ENCODE assay signal across 19 cellular contexts in genomic region chr2:85697716-85698115, GRCh38. TPM values are rescaled to one million over a fixed set of nuclear protein-coding genes. Genes with fewer than 3 reads are reported as not detected.
DNase-seq lines count a peak whose midpoint lies in the region; ATAC-seq and TF ChIP-seq lines count a peak whose summit lies in the region.
"Had no signal": no experiment of that assay in that cellular context is flagged by ENCODE, and none has a peak within 500 bp of the region (broad histone marks: within the 10 kb centered on the region; RNA-seq: fewer than 3 reads in every experiment).

No MANE protein-coding gene starts in this region.

- no peak overlapping the region for H3K23ac ChIP-seq in neuronal stem cell (ENCODE audit: low read depth, low read length, poor library complexity)

- no peak overlapping the region for H2BK12ac ChIP-seq in neuronal stem cell (ENCODE audit: low read length)

- CTCF ChIA-PET in activated CD8-positive, alpha-beta T cell treated with anti-CD3 and anti-CD28 coated beads, Interleukin-2, amount 10 ng/mL, durations not matched to agents 7 days and 5 days (lab: Charles Lee): interaction anchor here (0.8 to 9.8 kb wide), 8 partner anchors 9 to 60 kb away, joined by 3 to 102 read pairs (median 4); no protein-coding TSS in a partner anchor
- CTCF ChIA-PET in activated CD8-positive, alpha-beta T cell treated with anti-CD3 and anti-CD28 coated beads for 36 hours (lab: Charles Lee): interaction anchor here (1.3 to 3.4 kb wide), 5 partner anchors 9 to 60 kb away, joined by 5 to 27 read pairs (median 9); no protein-coding TSS in a partner anchor
- CTCF ChIA-PET in HEK293 (lab: Yijun Ruan, JAX): interaction anchor here (0.5 to 6.2 kb wide), 2 partner anchors 9 to 146 kb away, joined by 3 to 54 read pairs; no protein-coding TSS in a partner anchor

- H3K14ac ChIP-seq in neuronal stem cell (ENCODE audit: low read length): no peak overlapping the region

- H3K27ac ChIP-seq in HEK293 (ENCODE audit: extremely low read depth, low read depth, low read length) (no peak overlapping the region), neuronal stem cell (replicated peaks; ENCODE audit: low read length) (no peak overlapping the region)
- H3K27ac ChIP-seq: PC-9, SJCRH30 had no signal

- intact Hi-C loops in activated CD8-positive, alpha-beta T cell treated with anti-CD3 and anti-CD28 coated beads for 36 hours (cut with micrococcal nuclease): no loop called here
- intact Hi-C loops in dendritic cell treated with granulocyte-macrophage colony-stimulating factor and Interleukin-4, amounts not matched to agents 40 ng/mL and 50 ng/mL, for 4 days (cut with micrococcal nuclease): no loop called here

- H2AK5ac ChIP-seq in neuronal stem cell (ENCODE audit: low read depth, low read length): no peak overlapping the region

- H2BK15ac ChIP-seq in neuronal stem cell (ENCODE audit: low read length): no peak overlapping the region

- H3K79me1 ChIP-seq in neuronal stem cell (ENCODE audit: low read depth, low read length): no peaks in the 10 kb centered on the region

- H3K9me3 ChIP-seq in HEK293 (ENCODE audit: control insufficient read depth, insufficient read depth, low read depth, low read length): no peaks in the 10 kb centered on the region
- H3K9me3 ChIP-seq in neuronal stem cell (replicated peaks in 1 of 2; ENCODE audit: control insufficient read depth in 2 of 2, insufficient read depth in 1 of 2, low read depth in 1 of 2, low read length in 2 of 2): no peaks in the 10 kb centered on the region
- H3K9me3 ChIP-seq: Caco-2, SJCRH30 had no signal

- H2BK5ac ChIP-seq in neuronal stem cell (ENCODE audit: low read length): no peak overlapping the region

- H3K4me1 Mint-ChIP-seq in activated CD8-positive, alpha-beta T cell treated with anti-CD3 and anti-CD28 coated beads, Interleukin-2, amount 10 ng/mL, durations not matched to agents 7 days and 5 days (ENCODE audit: low read depth): peaks cover 51% of the 10 kb centered on the region
- H3K4me1 Mint-ChIP-seq in activated CD8-positive, alpha-beta T cell treated with anti-CD3 and anti-CD28 coated beads for 36 hours (ENCODE audit: low read depth): peaks cover 12% of the 10 kb centered on the region
- peaks cover 71% of the 10 kb centered on the region for H3K4me1 Mint-ChIP-seq in dendritic cell treated with granulocyte-macrophage colony-stimulating factor and Interleukin-4, amounts not matched to agents 40 ng/mL and 50 ng/mL, for 4 days (ENCODE audit: low read depth)
- peaks cover 15% of the 10 kb centered on the region for H3K4me1 Mint-ChIP-seq in activated T-cell treated with anti-CD3 and anti-CD28 coated beads, Interleukin-2, amount 50 U/mL, for 4 hours (ENCODE audit: low read depth)

- H3K4ac ChIP-seq in neuronal stem cell (ENCODE audit: low read length): no peak overlapping the region

- H3K9ac ChIP-seq in neuronal stem cell (ENCODE audit: low read depth, low read length, poor library complexity): no peak overlapping the region

- no peaks in the 10 kb centered on the region; the same call in 1 of the 2 replicates for H3K4me1 ChIP-seq in HEK293 (ENCODE audit: control insufficient read depth, insufficient read depth, low read length)
- peaks cover 2 to 4% of the 10 kb centered on the region in 2 donors for H3K4me1 ChIP-seq in neuronal stem cell (ENCODE audit: control insufficient read depth in 2 of 2, insufficient read depth in 1 of 2, low read depth in 1 of 2, low read length in 2 of 2)

- DNase-seq in activated CD8-positive, alpha-beta T cell treated with anti-CD3 and anti-CD28 coated beads, Interleukin-2, amount 10 ng/mL, durations not matched to agents 7 days and 5 days: no peak
- no peak for DNase-seq in activated CD8-positive, alpha-beta T cell treated with anti-CD3 and anti-CD28 coated beads for 36 hours
- DNase-seq in neuronal stem cell (ENCODE audit: low spot score) (no peak), ureter (ENCODE audit: low spot score) (no peak), NCI-H82 treated with DMSO at 0.1 percent for 48 hours (lab: John Stamatoyannopoulos, UW; ENCODE audit: unreplicated experiment) (no peak)
- DNase-seq in activated T-cell treated with anti-CD3 and anti-CD28 coated beads, Interleukin-2, amount 50 U/mL, for 4 hours: no peak
- DNase-seq: C1 segment of cervical spinal cord, Caco-2, EL, NCI-H1417 treated with DMSO at 0.1 percent for 48 hours, NCI-H1930, NCI-H2171, NCI-H446, PC-9, SJCRH30 had no signal

- no peak overlapping the region for H2BK120ac ChIP-seq in neuronal stem cell (ENCODE audit: low read depth, low read length)

- H4K91ac ChIP-seq in neuronal stem cell (ENCODE audit: low read depth, low read length, poor library complexity): no peak overlapping the region

- POLR2A ChIA-PET in activated CD8-positive, alpha-beta T cell treated with anti-CD3 and anti-CD28 coated beads, Interleukin-2, amount 10 ng/mL, durations not matched to agents 7 days and 5 days (lab: Charles Lee): interaction anchor here (1.4 kb wide), 1 partner anchor 13 kb away, joined by 4 read pairs; no protein-coding TSS in a partner anchor
- POLR2A ChIA-PET in activated CD8-positive, alpha-beta T cell treated with anti-CD3 and anti-CD28 coated beads for 36 hours (lab: Charles Lee): interaction anchor here (0.8 kb wide), 1 partner anchor 10 kb away, joined by 3 read pairs; no protein-coding TSS in a partner anchor
- POLR2A ChIA-PET in HEK293 (lab: Yijun Ruan, JAX): interaction anchor here (0.6 kb wide), 1 partner anchor 24 kb away, joined by 3 read pairs; no protein-coding TSS in a partner anchor

- H3K27me3 Mint-ChIP-seq in activated CD8-positive, alpha-beta T cell treated with anti-CD3 and anti-CD28 coated beads, Interleukin-2, amount 10 ng/mL, durations not matched to agents 7 days and 5 days (ENCODE audit: low read depth): peaks cover 3% of the 10 kb centered on the region
- no peaks in the 10 kb centered on the region for H3K27me3 Mint-ChIP-seq in activated CD8-positive, alpha-beta T cell treated with anti-CD3 and anti-CD28 coated beads for 36 hours
- H3K27me3 Mint-ChIP-seq in dendritic cell treated with granulocyte-macrophage colony-stimulating factor and Interleukin-4, amounts not matched to agents 40 ng/mL and 50 ng/mL, for 4 days: no peaks in the 10 kb centered on the region
- no peaks in the 10 kb centered on the region for H3K27me3 Mint-ChIP-seq in activated T-cell treated with anti-CD3 and anti-CD28 coated beads, Interleukin-2, amount 50 U/mL, for 4 hours (ENCODE audit: low read depth)
- H3K27me3 Mint-ChIP-seq: IgD-negative memory B cell had no signal

- no peak overlapping the region for H4K8ac ChIP-seq in neuronal stem cell (ENCODE audit: low read depth, low read length)

- H3K36me3 Mint-ChIP-seq in activated CD8-positive, alpha-beta T cell treated with anti-CD3 and anti-CD28 coated beads, Interleukin-2, amount 10 ng/mL, durations not matched to agents 7 days and 5 days (ENCODE audit: low read depth): peaks cover 4% of the 10 kb centered on the region
- H3K36me3 Mint-ChIP-seq in activated CD8-positive, alpha-beta T cell treated with anti-CD3 and anti-CD28 coated beads for 36 hours (ENCODE audit: low read depth): no peaks in the 10 kb centered on the region
- no peaks in the 10 kb centered on the region for H3K36me3 Mint-ChIP-seq in dendritic cell treated with granulocyte-macrophage colony-stimulating factor and Interleukin-4, amounts not matched to agents 40 ng/mL and 50 ng/mL, for 4 days (ENCODE audit: low read depth)
- no peaks in the 10 kb centered on the region for H3K36me3 Mint-ChIP-seq in activated T-cell treated with anti-CD3 and anti-CD28 coated beads, Interleukin-2, amount 50 U/mL, for 4 hours (ENCODE audit: insufficient read depth)
- H3K36me3 Mint-ChIP-seq: IgD-negative memory B cell had no signal

- TF ChIP-seq CTCF in activated CD8-positive, alpha-beta T cell treated with anti-CD3 and anti-CD28 coated beads for 36 hours (IDR thresholded peaks at IDR 0.05): no peak
- no peak for TF ChIP-seq CTCF in HEK293 (tag by site-specific recombination; IDR thresholded peaks at IDR 0.05)

- no peaks in the 10 kb centered on the region for H3K36me3 ChIP-seq in HEK293 (ENCODE audit: control insufficient read depth in 2 of 2, insufficient read depth in 1 of 2, low read length in 2 of 2)
- H3K36me3 ChIP-seq in neuronal stem cell (replicated peaks in 1 of 2; ENCODE audit: control insufficient read depth in 2 of 2, insufficient read depth in 2 of 2, low read length in 2 of 2): no peaks in the 10 kb centered on the region
- H3K36me3 ChIP-seq: SJCRH30 had no signal

- H3K9me3 Mint-ChIP-seq in activated CD8-positive, alpha-beta T cell treated with anti-CD3 and anti-CD28 coated beads, Interleukin-2, amount 10 ng/mL, durations not matched to agents 7 days and 5 days (ENCODE audit: insufficient read depth): no peaks in the 10 kb centered on the region
- H3K9me3 Mint-ChIP-seq in activated CD8-positive, alpha-beta T cell treated with anti-CD3 and anti-CD28 coated beads for 36 hours: no peaks in the 10 kb centered on the region
- H3K9me3 Mint-ChIP-seq in dendritic cell treated with granulocyte-macrophage colony-stimulating factor and Interleukin-4, amounts not matched to agents 40 ng/mL and 50 ng/mL, for 4 days: peaks cover 7% of the 10 kb centered on the region
- H3K9me3 Mint-ChIP-seq in activated T-cell treated with anti-CD3 and anti-CD28 coated beads, Interleukin-2, amount 50 U/mL, for 4 hours: no peaks in the 10 kb centered on the region
- H3K9me3 Mint-ChIP-seq: IgD-negative memory B cell had no signal

- H3K4me3 ChIP-seq in HEK293 (ENCODE audit: low read depth, low read length): no peak overlapping the region
- H3K4me3 ChIP-seq in neuronal stem cell (ENCODE audit: low read length in 2 of 2): no peak overlapping the region
- H3K4me3 ChIP-seq: PC-9 had no signal

- no CpG with 5 or more reads among the region's 2 CpGs for WGBS in neuronal stem cell (ENCODE audit: extremely low coverage in 2 of 2, insufficient read length in 2 of 2, insufficient replicate concordance in 1 of 2), 2 donors

- H2AFZ ChIP-seq in neuronal stem cell (ENCODE audit: low read length): peak overlapping the region; percentile 60
- H2AFZ ChIP-seq: PC-9 had no signal

- peak overlapping the region; percentile 76 for H3K27ac Mint-ChIP-seq in activated CD8-positive, alpha-beta T cell treated with anti-CD3 and anti-CD28 coated beads, Interleukin-2, amount 10 ng/mL, durations not matched to agents 7 days and 5 days
- H3K27ac Mint-ChIP-seq in activated CD8-positive, alpha-beta T cell treated with anti-CD3 and anti-CD28 coated beads for 36 hours: no peak overlapping the region
- H3K27ac Mint-ChIP-seq in dendritic cell treated with granulocyte-macrophage colony-stimulating factor and Interleukin-4, amounts not matched to agents 40 ng/mL and 50 ng/mL, for 4 days: peak overlapping the region; percentile 25
- H3K27ac Mint-ChIP-seq: IgD-negative memory B cell had no signal

- no peak for ATAC-seq in activated CD8-positive, alpha-beta T cell treated with anti-CD3 and anti-CD28 coated beads, Interleukin-2, amount 10 ng/mL, durations not matched to agents 7 days and 5 days
- no peak for ATAC-seq in activated CD8-positive, alpha-beta T cell treated with anti-CD3 and anti-CD28 coated beads for 36 hours
- no peak for ATAC-seq in activated T-cell treated with anti-CD3 and anti-CD28 coated beads, Interleukin-2, amount 50 U/mL, for 4 hours

- peaks cover 0 to 26% (median 0%) of the 10 kb centered on the region in 3 experiments for H3K27me3 ChIP-seq in neuronal stem cell (ENCODE audit: control insufficient read depth in 3 of 3, insufficient read depth in 3 of 3, low read depth in 1 of 3, low read length in 3 of 3)

- H3K18ac ChIP-seq in neuronal stem cell (ENCODE audit: low read length): no peak overlapping the region

- H3K4me2 ChIP-seq in neuronal stem cell (ENCODE audit: insufficient read depth, low read length, poor library complexity, severe bottlenecking): no peak overlapping the region
- H3K4me2 ChIP-seq: PC-9 had no signal

- peak overlapping the region; percentile 29 for H3K4me3 Mint-ChIP-seq in activated CD8-positive, alpha-beta T cell treated with anti-CD3 and anti-CD28 coated beads, Interleukin-2, amount 10 ng/mL, durations not matched to agents 7 days and 5 days
- no peak overlapping the region for H3K4me3 Mint-ChIP-seq in activated CD8-positive, alpha-beta T cell treated with anti-CD3 and anti-CD28 coated beads for 36 hours
- no peak overlapping the region for H3K4me3 Mint-ChIP-seq in dendritic cell treated with granulocyte-macrophage colony-stimulating factor and Interleukin-4, amounts not matched to agents 40 ng/mL and 50 ng/mL, for 4 days
- H3K4me3 Mint-ChIP-seq in activated T-cell treated with anti-CD3 and anti-CD28 coated beads, Interleukin-2, amount 50 U/mL, for 4 hours: no peak overlapping the region

RNA-seq across cellular contexts. Expression of gene GNLY, which starts 3.6 kb away (rescaled TPM):
- total RNA-seq in activated CD8-positive, alpha-beta T cell treated with anti-CD3 and anti-CD28 coated beads, Interleukin-2, amount 10 ng/mL, durations not matched to agents 7 days and 5 days: 100 to 1,000 TPM; 136 to 143 TPM
- total RNA-seq in activated CD8-positive, alpha-beta T cell treated with anti-CD3 and anti-CD28 coated beads for 36 hours: 10 to 100 TPM; 46.7 to 52.6 TPM
- 0.24 TPM for polyA plus RNA-seq in neuronal stem cell (2013, experiment 1 of 2)
- polyA plus RNA-seq in neuronal stem cell (2013, experiment 2 of 2): 0.06 TPM
- total RNA-seq in activated T-cell treated with anti-CD3 and anti-CD28 coated beads, Interleukin-2, amount 50 U/mL, for 4 hours: 10 to 100 TPM in 2 of 3 donors, 1 to 10 TPM in 1; 4.3 to 26.5 (median 15.0) TPM
- total RNA-seq in ureter: 1.9 TPM
- total RNA-seq: A172, Caco-2, PC-9, SJCRH30 had no signal

RNA-seq across cellular contexts. Expression of gene SFTPB, which starts 29.7 kb away (rescaled TPM):
- not detected for total RNA-seq in activated CD8-positive, alpha-beta T cell treated with anti-CD3 and anti-CD28 coated beads, Interleukin-2, amount 10 ng/mL, durations not matched to agents 7 days and 5 days
- not detected for total RNA-seq in activated CD8-positive, alpha-beta T cell treated with anti-CD3 and anti-CD28 coated beads for 36 hours
- polyA plus RNA-seq in neuronal stem cell (2013, experiment 1 of 2): not detected
- polyA plus RNA-seq in neuronal stem cell (2013, experiment 2 of 2): not detected
- total RNA-seq in activated T-cell treated with anti-CD3 and anti-CD28 coated beads, Interleukin-2, amount 50 U/mL, for 4 hours: 1 to 10 TPM; 3.8 to 5.7 (median 5.0) TPM
- total RNA-seq in ureter: 1.7 TPM
- total RNA-seq: A172, Caco-2, PC-9, SJCRH30 had no signal
- polyA plus RNA-seq: IgD-negative memory B cell had no signal

RNA-seq across cellular contexts. Expression of gene ATOH8, which starts 56.1 kb away (rescaled TPM):
- total RNA-seq in activated CD8-positive, alpha-beta T cell treated with anti-CD3 and anti-CD28 coated beads, Interleukin-2, amount 10 ng/mL, durations not matched to agents 7 days and 5 days: under 1 TPM; 0.11 to 0.13 TPM
- total RNA-seq in activated CD8-positive, alpha-beta T cell treated with anti-CD3 and anti-CD28 coated beads for 36 hours: not detected
- 1.8 TPM for polyA plus RNA-seq in neuronal stem cell (2013, experiment 1 of 2)
- 1.6 TPM for polyA plus RNA-seq in neuronal stem cell (2013, experiment 2 of 2)
- total RNA-seq in activated T-cell treated with anti-CD3 and anti-CD28 coated beads, Interleukin-2, amount 50 U/mL, for 4 hours: not detected
- total RNA-seq in ureter: 21.8 TPM
- total RNA-seq: Caco-2, PC-9 had no signal
- polyA plus RNA-seq: IgD-negative memory B cell had no signal

Comparison
In these comparisons a context has a peak if more than half of its experiments do, and no peak if none do; other contexts are left out.
1. RNA of gene ATOH8, which starts 56.1 kb away (total RNA-seq): 21.8 TPM in ureter (single experiment); 0.11 to 0.13 TPM in activated CD8-positive, alpha-beta T cell treated with anti-CD3 and anti-CD28 coated beads, Interleukin-2, amount 10 ng/mL, durations not matched to agents 7 days and 5 days, not detected in activated T-cell treated with anti-CD3 and anti-CD28 coated beads, Interleukin-2, amount 50 U/mL, for 4 hours and not detected in activated CD8-positive, alpha-beta T cell treated with anti-CD3 and anti-CD28 coated beads for 36 hours; every median in the first group is over 10 times any median in the second.